ENCODE assay signal across 1 cellular context in genomic region chr17:56592487-56593072, GRCh38.
A peak's percentile ranks its signal among the peaks of the same experiment; 100 is the strongest.
TF ChIP-seq lines count a peak whose summit lies in the region.

No MANE protein-coding gene starts in this region.

TF ChIP-seq in H1, 55 proteins besides CTCF, POLR2A, EP300 and RAD21 (continued from another document):
- TF ChIP-seq SIN3A (conservative IDR thresholded peaks at IDR 0.05 in 1 of 2, IDR thresholded peaks at IDR 0.05 in 1 of 2; ENCODE audit: low read depth in 1 of 2, low read length in 2 of 2): 0 out of 4 replicates have a peak, but pooled peaks of 1 of the 2 experiments have one; percentile 44
- TF ChIP-seq SRF (IDR thresholded peaks at IDR 0.05; ENCODE audit: low read depth, low read length): no peak
- peak; percentile 74 for TF ChIP-seq KDM4A (IDR thresholded peaks at IDR 0.05; ENCODE audit: low read depth, low read length, severe bottlenecking)
TF ChIP-seq in H1: peak in this region for 8.
